Comparison of ENCODE assay signal across 1 cellular context in the genomic region with DNA sequence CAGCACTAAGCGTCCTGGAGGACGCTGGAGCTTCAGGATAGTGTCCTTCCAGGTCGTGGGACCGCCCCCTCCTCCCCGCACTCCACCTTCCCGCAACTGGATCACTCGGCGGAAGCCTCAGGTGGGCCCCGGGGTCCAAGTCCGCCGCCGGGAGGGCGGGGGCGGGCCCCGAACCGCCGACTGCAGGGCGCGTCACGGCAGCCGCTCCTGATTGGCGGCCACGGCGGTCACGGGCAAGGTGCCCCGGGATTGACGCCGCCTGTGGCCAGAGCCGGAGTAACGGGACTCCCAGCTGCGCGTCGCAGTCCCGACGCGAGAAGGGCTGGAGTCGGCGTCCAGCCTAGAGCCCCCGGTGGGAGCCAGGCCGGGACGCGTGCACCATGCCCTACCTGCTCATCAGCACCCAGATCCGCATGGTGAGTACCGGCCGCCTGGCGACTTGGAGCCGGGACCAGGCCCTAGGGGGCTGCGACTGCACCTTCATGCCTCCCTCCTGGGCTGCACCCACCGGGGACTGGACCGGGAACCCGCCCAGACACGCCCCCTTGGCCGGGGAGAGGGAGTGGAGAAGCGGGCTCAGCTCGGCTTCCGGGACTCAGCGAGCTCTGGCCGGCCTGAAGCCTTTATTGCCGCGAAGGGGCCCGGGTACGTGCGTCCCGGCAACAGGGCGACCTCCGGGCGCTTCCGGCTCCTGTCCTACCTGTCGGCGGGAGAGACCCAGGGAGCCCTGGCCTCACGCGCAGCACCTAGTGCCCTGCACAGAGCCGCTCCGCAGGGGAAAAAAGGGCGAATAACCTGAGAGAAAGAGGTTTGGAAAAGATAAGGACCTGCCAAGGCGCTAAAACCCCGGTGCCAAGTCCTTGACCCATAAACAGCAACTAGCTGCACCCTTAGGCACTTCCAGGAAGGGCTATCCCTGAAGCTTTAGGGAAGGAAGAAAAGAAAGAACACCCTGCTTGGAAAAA.
TF ChIP-seq lines count a peak whose summit lies in the region.

A gene (plus strand): TSS at position 268 of the 965 bp plus-strand sequence. CDS start 113 bp downstream, at position 381.

TF ChIP-seq in K562, 482 proteins besides CTCF, POLR2A, EP300 and RAD21 (continued from another document and continues in another):
- TF ChIP-seq BHLHE40 (IDR thresholded peaks at IDR 0.05; ENCODE audit: low read length) (peak; percentile 95), CBFA2T3 (IDR thresholded peaks at IDR 0.05) (no peak), POLR2AphosphoS2 (IDR thresholded peaks at IDR 0.05; ENCODE audit: low read length) (no peak), KAT8 (IDR thresholded peaks at IDR 0.05; ENCODE audit: low read depth) (no peak), ZC3H11A (IDR thresholded peaks at IDR 0.05; ENCODE audit: low read depth, low read length) (no peak; the same call in 1 of the 2 replicates), GABPB2 (CRISPR knock-in tag; conservative IDR thresholded peaks at IDR 0.05) (no peak), ZNF408 (CRISPR knock-in tag; IDR thresholded peaks at IDR 0.05; ENCODE audit: low read depth) (no peak), NR3C1 (CRISPR knock-in tag; IDR thresholded peaks at IDR 0.05) (no peak), HMG20B (CRISPR knock-in tag; IDR thresholded peaks at IDR 0.05) (no peak), RBM17 (IDR thresholded peaks at IDR 0.05; ENCODE audit: borderline replicate concordance, low read depth, low read length) (no peak), ZBTB7A (IDR thresholded peaks at IDR 0.05; ENCODE audit: borderline replicate concordance, control insufficient read depth, low read depth, low read length) (peak; percentile 88), YBX1 (IDR thresholded peaks at IDR 0.05) (no peak), MAFF (IDR thresholded peaks at IDR 0.05; ENCODE audit: low read length) (no peak), HMGN3 (IDR thresholded peaks at IDR 0.05; ENCODE audit: borderline replicate concordance, extremely low read depth, insufficient read length, low read depth, low read length) (peak; percentile 78), HNRNPK (IDR thresholded peaks at IDR 0.05; ENCODE audit: low read depth, low read length, poor library complexity, severe bottlenecking) (no peak), PHB (CRISPR knock-in tag; IDR thresholded peaks at IDR 0.05) (no peak), NR4A1 (CRISPR knock-in tag; IDR thresholded peaks at IDR 0.05) (no peak), NR4A1 (tag; IDR thresholded peaks at IDR 0.05) (0 out of 2 replicates have a peak, but pooled peaks have one; percentile 35), ZNF121 (CRISPR knock-in tag; conservative IDR thresholded peaks at IDR 0.05) (no peak), KHSRP (IDR thresholded peaks at IDR 0.05) (no peak), ZNF354B (CRISPR knock-in tag; IDR thresholded peaks at IDR 0.05) (no peak), MTF1 (CRISPR knock-in tag; IDR thresholded peaks at IDR 0.05; ENCODE audit: borderline replicate concordance) (no peak), ZNF507 (tag; conservative IDR thresholded peaks at IDR 0.05) (no peak), HNRNPL (IDR thresholded peaks at IDR 0.05; ENCODE audit: low read depth, low read length) (peak; percentile 85), NEUROD1 (IDR thresholded peaks at IDR 0.05; ENCODE audit: borderline replicate concordance, low read depth, low read length, partially characterized antibody) (no peak), MCM3 (IDR thresholded peaks at IDR 0.05) (no peak), FOXJ3 (CRISPR knock-in tag; IDR thresholded peaks at IDR 0.05) (no peak), SNRNP70 (optimal IDR thresholded peaks at IDR 0.05; ENCODE audit: low read depth, low read length) (no peak), GTF2A2 (tag; IDR thresholded peaks at IDR 0.05) (no peak), ZNF75A (CRISPR knock-in tag; IDR thresholded peaks at IDR 0.05) (no peak), HIVEP1 (CRISPR knock-in tag; IDR thresholded peaks at IDR 0.05) (no peak), FOXM1 (IDR thresholded peaks at IDR 0.05; ENCODE audit: low read depth) (no peak), FOXM1 (CRISPR knock-in tag; IDR thresholded peaks at IDR 0.05; ENCODE audit: low read depth) (peak; percentile 63; the same call in 1 of the 2 replicates), TRIM24 (IDR thresholded peaks at IDR 0.05) (no peak), LARP7 (IDR thresholded peaks at IDR 0.05) (no peak), NONO (IDR thresholded peaks at IDR 0.05; ENCODE audit: low read depth in 2 of 2, low read length in 1 of 2) (peak in 1 of 2 experiments; percentile 68; a peak in 1 of 4 replicates), FOXP1 (CRISPR knock-in tag; IDR thresholded peaks at IDR 0.05) (no peak; the same call in 1 of the 2 replicates), ZNF232 (CRISPR knock-in tag; IDR thresholded peaks at IDR 0.05) (no peak), ZNF695 (CRISPR knock-in tag; IDR thresholded peaks at IDR 0.05) (no peak), ARNT (IDR thresholded peaks at IDR 0.05) (no peak), POLR3G (IDR thresholded peaks at IDR 0.05; ENCODE audit: extremely low read depth, insufficient read length, insufficient replicate concordance) (no peak), ZNF583 (CRISPR knock-in tag; IDR thresholded peaks at IDR 0.05) (no peak), TSC22D4 (tag; IDR thresholded peaks at IDR 0.05) (no peak), MIER1 (IDR thresholded peaks at IDR 0.05; ENCODE audit: low read depth) (no peak), ETV5 (CRISPR knock-in tag; IDR thresholded peaks at IDR 0.05; ENCODE audit: low read depth) (peak; percentile 74), MYBL2 (IDR thresholded peaks at IDR 0.05; ENCODE audit: low read depth) (no peak), MYBL2 (CRISPR knock-in tag; IDR thresholded peaks at IDR 0.05; ENCODE audit: borderline replicate concordance) (no peak), CCNT2 (IDR thresholded peaks at IDR 0.05; ENCODE audit: borderline replicate concordance, extremely low read depth, insufficient read length, low read depth, low read length) (peak; percentile 83), CHD1 (IDR thresholded peaks at IDR 0.05; ENCODE audit: low read length) (no peak)
- TF ChIP-seq, protein P1, sequence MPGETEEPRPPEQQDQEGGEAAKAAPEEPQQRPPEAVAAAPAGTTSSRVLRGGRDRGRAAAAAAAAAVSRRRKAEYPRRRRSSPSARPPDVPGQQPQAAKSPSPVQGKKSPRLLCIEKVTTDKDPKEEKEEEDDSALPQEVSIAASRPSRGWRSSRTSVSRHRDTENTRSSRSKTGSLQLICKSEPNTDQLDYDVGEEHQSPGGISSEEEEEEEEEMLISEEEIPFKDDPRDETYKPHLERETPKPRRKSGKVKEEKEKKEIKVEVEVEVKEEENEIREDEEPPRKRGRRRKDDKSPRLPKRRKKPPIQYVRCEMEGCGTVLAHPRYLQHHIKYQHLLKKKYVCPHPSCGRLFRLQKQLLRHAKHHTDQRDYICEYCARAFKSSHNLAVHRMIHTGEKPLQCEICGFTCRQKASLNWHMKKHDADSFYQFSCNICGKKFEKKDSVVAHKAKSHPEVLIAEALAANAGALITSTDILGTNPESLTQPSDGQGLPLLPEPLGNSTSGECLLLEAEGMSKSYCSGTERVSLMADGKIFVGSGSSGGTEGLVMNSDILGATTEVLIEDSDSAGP (CRISPR knock-in tag; IDR thresholded peaks at IDR 0.05): no peak
- TF ChIP-seq, protein P2, sequence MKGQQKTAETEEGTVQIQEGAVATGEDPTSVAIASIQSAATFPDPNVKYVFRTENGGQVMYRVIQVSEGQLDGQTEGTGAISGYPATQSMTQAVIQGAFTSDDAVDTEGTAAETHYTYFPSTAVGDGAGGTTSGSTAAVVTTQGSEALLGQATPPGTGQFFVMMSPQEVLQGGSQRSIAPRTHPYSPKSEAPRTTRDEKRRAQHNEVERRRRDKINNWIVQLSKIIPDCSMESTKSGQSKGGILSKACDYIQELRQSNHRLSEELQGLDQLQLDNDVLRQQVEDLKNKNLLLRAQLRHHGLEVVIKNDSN (CRISPR knock-in tag; IDR thresholded peaks at IDR 0.05): peak; percentile 73
- TF ChIP-seq, protein P3, sequence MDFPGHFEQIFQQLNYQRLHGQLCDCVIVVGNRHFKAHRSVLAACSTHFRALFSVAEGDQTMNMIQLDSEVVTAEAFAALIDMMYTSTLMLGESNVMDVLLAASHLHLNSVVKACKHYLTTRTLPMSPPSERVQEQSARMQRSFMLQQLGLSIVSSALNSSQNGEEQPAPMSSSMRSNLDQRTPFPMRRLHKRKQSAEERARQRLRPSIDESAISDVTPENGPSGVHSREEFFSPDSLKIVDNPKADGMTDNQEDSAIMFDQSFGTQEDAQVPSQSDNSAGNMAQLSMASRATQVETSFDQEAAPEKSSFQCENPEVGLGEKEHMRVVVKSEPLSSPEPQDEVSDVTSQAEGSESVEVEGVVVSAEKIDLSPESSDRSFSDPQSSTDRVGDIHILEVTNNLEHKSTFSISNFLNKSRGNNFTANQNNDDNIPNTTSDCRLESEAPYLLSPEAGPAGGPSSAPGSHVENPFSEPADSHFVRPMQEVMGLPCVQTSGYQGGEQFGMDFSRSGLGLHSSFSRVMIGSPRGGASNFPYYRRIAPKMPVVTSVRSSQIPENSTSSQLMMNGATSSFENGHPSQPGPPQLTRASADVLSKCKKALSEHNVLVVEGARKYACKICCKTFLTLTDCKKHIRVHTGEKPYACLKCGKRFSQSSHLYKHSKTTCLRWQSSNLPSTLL (IDR thresholded peaks at IDR 0.05): no peak
- TF ChIP-seq, protein P4, sequence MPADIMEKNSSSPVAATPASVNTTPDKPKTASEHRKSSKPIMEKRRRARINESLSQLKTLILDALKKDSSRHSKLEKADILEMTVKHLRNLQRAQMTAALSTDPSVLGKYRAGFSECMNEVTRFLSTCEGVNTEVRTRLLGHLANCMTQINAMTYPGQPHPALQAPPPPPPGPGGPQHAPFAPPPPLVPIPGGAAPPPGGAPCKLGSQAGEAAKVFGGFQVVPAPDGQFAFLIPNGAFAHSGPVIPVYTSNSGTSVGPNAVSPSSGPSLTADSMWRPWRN (IDR thresholded peaks at IDR 0.05; ENCODE audit: low read depth): no peak
- TF ChIP-seq, protein P5, sequence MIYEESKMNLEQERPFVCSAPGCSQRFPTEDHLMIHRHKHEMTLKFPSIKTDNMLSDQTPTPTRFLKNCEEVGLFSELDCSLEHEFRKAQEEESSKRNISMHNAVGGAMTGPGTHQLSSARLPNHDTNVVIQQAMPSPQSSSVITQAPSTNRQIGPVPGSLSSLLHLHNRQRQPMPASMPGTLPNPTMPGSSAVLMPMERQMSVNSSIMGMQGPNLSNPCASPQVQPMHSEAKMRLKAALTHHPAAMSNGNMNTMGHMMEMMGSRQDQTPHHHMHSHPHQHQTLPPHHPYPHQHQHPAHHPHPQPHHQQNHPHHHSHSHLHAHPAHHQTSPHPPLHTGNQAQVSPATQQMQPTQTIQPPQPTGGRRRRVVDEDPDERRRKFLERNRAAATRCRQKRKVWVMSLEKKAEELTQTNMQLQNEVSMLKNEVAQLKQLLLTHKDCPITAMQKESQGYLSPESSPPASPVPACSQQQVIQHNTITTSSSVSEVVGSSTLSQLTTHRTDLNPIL (CRISPR knock-in tag; IDR thresholded peaks at IDR 0.05): no peak
- TF ChIP-seq, protein P6, sequence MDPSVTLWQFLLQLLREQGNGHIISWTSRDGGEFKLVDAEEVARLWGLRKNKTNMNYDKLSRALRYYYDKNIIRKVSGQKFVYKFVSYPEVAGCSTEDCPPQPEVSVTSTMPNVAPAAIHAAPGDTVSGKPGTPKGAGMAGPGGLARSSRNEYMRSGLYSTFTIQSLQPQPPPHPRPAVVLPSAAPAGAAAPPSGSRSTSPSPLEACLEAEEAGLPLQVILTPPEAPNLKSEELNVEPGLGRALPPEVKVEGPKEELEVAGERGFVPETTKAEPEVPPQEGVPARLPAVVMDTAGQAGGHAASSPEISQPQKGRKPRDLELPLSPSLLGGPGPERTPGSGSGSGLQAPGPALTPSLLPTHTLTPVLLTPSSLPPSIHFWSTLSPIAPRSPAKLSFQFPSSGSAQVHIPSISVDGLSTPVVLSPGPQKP (CRISPR knock-in tag; IDR thresholded peaks at IDR 0.05): no peak
- TF ChIP-seq, protein P7, sequence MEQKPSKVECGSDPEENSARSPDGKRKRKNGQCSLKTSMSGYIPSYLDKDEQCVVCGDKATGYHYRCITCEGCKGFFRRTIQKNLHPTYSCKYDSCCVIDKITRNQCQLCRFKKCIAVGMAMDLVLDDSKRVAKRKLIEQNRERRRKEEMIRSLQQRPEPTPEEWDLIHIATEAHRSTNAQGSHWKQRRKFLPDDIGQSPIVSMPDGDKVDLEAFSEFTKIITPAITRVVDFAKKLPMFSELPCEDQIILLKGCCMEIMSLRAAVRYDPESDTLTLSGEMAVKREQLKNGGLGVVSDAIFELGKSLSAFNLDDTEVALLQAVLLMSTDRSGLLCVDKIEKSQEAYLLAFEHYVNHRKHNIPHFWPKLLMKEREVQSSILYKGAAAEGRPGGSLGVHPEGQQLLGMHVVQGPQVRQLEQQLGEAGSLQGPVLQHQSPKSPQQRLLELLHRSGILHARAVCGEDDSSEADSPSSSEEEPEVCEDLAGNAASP (IDR thresholded peaks at IDR 0.05): no peak
- TF ChIP-seq, protein P8, sequence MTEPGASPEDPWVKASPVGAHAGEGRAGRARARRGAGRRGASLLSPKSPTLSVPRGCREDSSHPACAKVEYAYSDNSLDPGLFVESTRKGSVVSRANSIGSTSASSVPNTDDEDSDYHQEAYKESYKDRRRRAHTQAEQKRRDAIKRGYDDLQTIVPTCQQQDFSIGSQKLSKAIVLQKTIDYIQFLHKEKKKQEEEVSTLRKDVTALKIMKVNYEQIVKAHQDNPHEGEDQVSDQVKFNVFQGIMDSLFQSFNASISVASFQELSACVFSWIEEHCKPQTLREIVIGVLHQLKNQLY (CRISPR knock-in tag; conservative IDR thresholded peaks at IDR 0.05): no peak
- TF ChIP-seq, protein P9, sequence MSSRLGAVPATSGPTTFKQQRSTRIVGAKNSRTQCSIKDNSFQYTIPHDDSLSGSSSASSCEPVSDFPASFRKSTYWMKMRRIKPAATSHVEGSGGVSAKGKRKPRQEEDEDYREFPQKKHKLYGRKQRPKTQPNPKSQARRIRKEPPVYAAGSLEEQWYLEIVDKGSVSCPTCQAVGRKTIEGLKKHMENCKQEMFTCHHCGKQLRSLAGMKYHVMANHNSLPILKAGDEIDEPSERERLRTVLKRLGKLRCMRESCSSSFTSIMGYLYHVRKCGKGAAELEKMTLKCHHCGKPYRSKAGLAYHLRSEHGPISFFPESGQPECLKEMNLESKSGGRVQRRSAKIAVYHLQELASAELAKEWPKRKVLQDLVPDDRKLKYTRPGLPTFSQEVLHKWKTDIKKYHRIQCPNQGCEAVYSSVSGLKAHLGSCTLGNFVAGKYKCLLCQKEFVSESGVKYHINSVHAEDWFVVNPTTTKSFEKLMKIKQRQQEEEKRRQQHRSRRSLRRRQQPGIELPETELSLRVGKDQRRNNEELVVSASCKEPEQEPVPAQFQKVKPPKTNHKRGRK (tag; IDR thresholded peaks at IDR 0.05): no peak
- TF ChIP-seq, protein P10, sequence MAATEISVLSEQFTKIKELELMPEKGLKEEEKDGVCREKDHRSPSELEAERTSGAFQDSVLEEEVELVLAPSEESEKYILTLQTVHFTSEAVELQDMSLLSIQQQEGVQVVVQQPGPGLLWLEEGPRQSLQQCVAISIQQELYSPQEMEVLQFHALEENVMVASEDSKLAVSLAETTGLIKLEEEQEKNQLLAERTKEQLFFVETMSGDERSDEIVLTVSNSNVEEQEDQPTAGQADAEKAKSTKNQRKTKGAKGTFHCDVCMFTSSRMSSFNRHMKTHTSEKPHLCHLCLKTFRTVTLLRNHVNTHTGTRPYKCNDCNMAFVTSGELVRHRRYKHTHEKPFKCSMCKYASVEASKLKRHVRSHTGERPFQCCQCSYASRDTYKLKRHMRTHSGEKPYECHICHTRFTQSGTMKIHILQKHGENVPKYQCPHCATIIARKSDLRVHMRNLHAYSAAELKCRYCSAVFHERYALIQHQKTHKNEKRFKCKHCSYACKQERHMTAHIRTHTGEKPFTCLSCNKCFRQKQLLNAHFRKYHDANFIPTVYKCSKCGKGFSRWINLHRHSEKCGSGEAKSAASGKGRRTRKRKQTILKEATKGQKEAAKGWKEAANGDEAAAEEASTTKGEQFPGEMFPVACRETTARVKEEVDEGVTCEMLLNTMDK (IDR thresholded peaks at IDR 0.05; ENCODE audit: borderline replicate concordance, insufficient read depth, low read depth, low read length, poor library complexity, severe bottlenecking): peak; percentile 93
